In genomic region chr7:111863269-111863668, GRCh38 we compare ENCODE assay signal across 1 cellular context.
TF ChIP-seq lines count a peak whose summit lies in the region.

No MANE protein-coding gene starts in this region.

TF ChIP-seq in GM23338, 12 proteins besides CTCF, POLR2A, EP300 and RAD21 (continued from another document):
- no peak for TF ChIP-seq REST (IDR thresholded peaks at IDR 0.05; ENCODE audit: unreplicated experiment)
